Comparison of ENCODE assay signal across 10 cellular contexts in the genomic region with DNA sequence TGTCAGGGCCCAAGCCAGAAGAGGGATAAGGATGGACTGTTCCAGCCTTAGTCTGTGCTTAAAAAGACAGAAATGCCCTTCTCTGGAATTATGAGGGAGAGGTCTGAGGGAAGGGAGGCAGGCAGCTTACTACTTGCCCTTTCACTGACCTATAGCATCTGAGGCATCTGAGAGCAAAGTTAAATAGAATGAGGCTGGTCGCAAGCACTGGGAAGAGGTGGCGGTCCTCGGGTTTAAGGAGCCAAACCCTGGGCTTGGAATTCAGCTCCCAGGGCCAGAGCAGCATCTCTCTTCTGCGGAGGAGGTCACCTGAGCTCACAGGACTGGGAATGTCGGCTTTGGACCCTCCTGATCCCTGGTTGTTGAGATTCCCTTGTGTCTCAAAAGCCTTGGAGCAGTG. TPM values are rescaled to one million over a fixed set of nuclear protein-coding genes. Genes with fewer than 3 reads are reported as not detected.
DNase-seq lines count a peak whose midpoint lies in the region; ATAC-seq and TF ChIP-seq lines count a peak whose summit lies in the region.
"Had no signal": no experiment of that assay in that cellular context is flagged by ENCODE, and none has a peak within 500 bp of the region (broad histone marks: within the 10 kb centered on the region; RNA-seq: fewer than 3 reads in every experiment).

No MANE protein-coding gene starts in this region.

- DNase-seq in GM12865 (ENCODE audit: low read depth) (no peak), naive B cell (no peak), activated gamma-delta T cell (lab: John Stamatoyannopoulos, UW) (no peak)
- DNase-seq in activated T-helper 1 cell treated with anti-CD3 and anti-CD28 coated beads, Interleukin-12 subunit alpha, Interleukin-12 subunit beta, Interleukin-2, Interleukin-4 antibody, amounts not matched to agents 30 ng/mL and 10 ng/mL and 1 ng/mL, durations not matched to agents 14 hours and 24 hours and 36 hours (ENCODE audit: low spot score): no peak
- DNase-seq in activated effector memory CD4-positive, alpha-beta T cell treated with Interleukin-2 at 50 U/mL for 16 hours: no peak
- DNase-seq: hypothalamus, pancreas had no signal

- peaks cover 57% of the 10 kb centered on the region for H3K4me1 Mint-ChIP-seq in activated T-helper 1 cell treated with anti-CD3 and anti-CD28 coated beads, Interleukin-12 subunit alpha, Interleukin-12 subunit beta, Interleukin-2, Interleukin-4 antibody, amounts not matched to agents 30 ng/mL and 10 ng/mL and 1 ng/mL, durations not matched to agents 14 hours and 24 hours and 36 hours (ENCODE audit: low read depth)
- peaks cover 43 to 63% (median 60%) of the 10 kb centered on the region in 3 donors for H3K4me1 Mint-ChIP-seq in naive B cell

- H3K27me3 Mint-ChIP-seq in activated T-helper 1 cell treated with anti-CD3 and anti-CD28 coated beads, Interleukin-12 subunit alpha, Interleukin-12 subunit beta, Interleukin-2, Interleukin-4 antibody, amounts not matched to agents 30 ng/mL and 10 ng/mL and 1 ng/mL, durations not matched to agents 14 hours and 24 hours and 36 hours (ENCODE audit: insufficient read depth): no peaks in the 10 kb centered on the region
- H3K27me3 Mint-ChIP-seq in naive B cell: no peaks in the 10 kb centered on the region

- peak overlapping the region; percentile 92 for H3K4me3 ChIP-seq in GM12865 (ENCODE audit: low read depth, low read length)
- H3K4me3 ChIP-seq: pancreas had no signal

- H3K27ac ChIP-seq in 22Rv1: 0 out of 2 replicates have a peak overlapping the region, but pooled peaks have one; percentile 2
- H3K27ac ChIP-seq: pancreas had no signal

- no peaks in the 10 kb centered on the region for H3K9me3 Mint-ChIP-seq in activated T-helper 1 cell treated with anti-CD3 and anti-CD28 coated beads, Interleukin-12 subunit alpha, Interleukin-12 subunit beta, Interleukin-2, Interleukin-4 antibody, amounts not matched to agents 30 ng/mL and 10 ng/mL and 1 ng/mL, durations not matched to agents 14 hours and 24 hours and 36 hours
- H3K9me3 Mint-ChIP-seq in naive B cell: peaks cover 0 to under 1% (median 0%) of the 10 kb centered on the region in 7 donors

- H3K27ac Mint-ChIP-seq in activated T-helper 1 cell treated with anti-CD3 and anti-CD28 coated beads, Interleukin-12 subunit alpha, Interleukin-12 subunit beta, Interleukin-2, Interleukin-4 antibody, amounts not matched to agents 30 ng/mL and 10 ng/mL and 1 ng/mL, durations not matched to agents 14 hours and 24 hours and 36 hours: peak overlapping the region; percentile 96
- peak overlapping the region in 4 of 6 donors; percentile 84 to 99 (median 92) for H3K27ac Mint-ChIP-seq in naive B cell

- ATAC-seq in naive B cell (ENCODE audit: low read depth in 2 of 2): no peak
- ATAC-seq in HG02610 (IDR thresholded peaks at IDR 0.05; ENCODE audit: unreplicated experiment): no peak
- no peak for ATAC-seq in GM21786 (IDR thresholded peaks at IDR 0.05; ENCODE audit: unreplicated experiment)
- ATAC-seq: pancreas had no signal

- H3K4me3 Mint-ChIP-seq in activated T-helper 1 cell treated with anti-CD3 and anti-CD28 coated beads, Interleukin-12 subunit alpha, Interleukin-12 subunit beta, Interleukin-2, Interleukin-4 antibody, amounts not matched to agents 30 ng/mL and 10 ng/mL and 1 ng/mL, durations not matched to agents 14 hours and 24 hours and 36 hours: peak overlapping the region; percentile 92
- peak overlapping the region; percentile 91 to 97 (median 94) for H3K4me3 Mint-ChIP-seq in naive B cell

- peaks cover 23% of the 10 kb centered on the region for H3K36me3 Mint-ChIP-seq in activated T-helper 1 cell treated with anti-CD3 and anti-CD28 coated beads, Interleukin-12 subunit alpha, Interleukin-12 subunit beta, Interleukin-2, Interleukin-4 antibody, amounts not matched to agents 30 ng/mL and 10 ng/mL and 1 ng/mL, durations not matched to agents 14 hours and 24 hours and 36 hours (ENCODE audit: low read depth)
- peaks cover 0 to 11% of the 10 kb centered on the region in 2 donors for H3K36me3 Mint-ChIP-seq in naive B cell

- TF ChIP-seq CTCF in 22Rv1 (IDR thresholded peaks at IDR 0.05) (no peak), GM12865 (IDR thresholded peaks at IDR 0.05; ENCODE audit: insufficient read depth, low read depth, low read length, missing control alignments) (no peak)

- intact Hi-C loops in activated T-helper 1 cell treated with anti-CD3 and anti-CD28 coated beads, Interleukin-12 subunit alpha, Interleukin-12 subunit beta, Interleukin-2, Interleukin-4 antibody, amounts not matched to agents 30 ng/mL and 10 ng/mL and 1 ng/mL, durations not matched to agents 14 hours and 24 hours and 36 hours (cut with micrococcal nuclease): no loop called here

RNA-seq across cellular contexts. Expression of a gene that starts 3.1 kb away (rescaled TPM):
- 228 and 233 TPM in 2 replicates for total RNA-seq in activated T-helper 1 cell treated with anti-CD3 and anti-CD28 coated beads, Interleukin-12 subunit alpha, Interleukin-12 subunit beta, Interleukin-2, Interleukin-4 antibody, amounts not matched to agents 30 ng/mL and 10 ng/mL and 1 ng/mL, durations not matched to agents 14 hours and 24 hours and 36 hours
- polyA plus RNA-seq in naive B cell (ENCODE audit: low read depth in 6 of 6): 100 to 1,000 TPM; 557 to 994 (median 667) TPM

RNA-seq across cellular contexts. Expression of a gene that starts 38.6 kb away (rescaled TPM):
- total RNA-seq in activated T-helper 1 cell treated with anti-CD3 and anti-CD28 coated beads, Interleukin-12 subunit alpha, Interleukin-12 subunit beta, Interleukin-2, Interleukin-4 antibody, amounts not matched to agents 30 ng/mL and 10 ng/mL and 1 ng/mL, durations not matched to agents 14 hours and 24 hours and 36 hours: 59.1 and 59.4 TPM in 2 replicates
- polyA plus RNA-seq in naive B cell (ENCODE audit: low read depth in 6 of 6): 10 to 100 TPM; 21.1 to 33.2 (median 26.3) TPM
